28 cellular contexts compared by ENCODE assay signal in the genomic region with DNA sequence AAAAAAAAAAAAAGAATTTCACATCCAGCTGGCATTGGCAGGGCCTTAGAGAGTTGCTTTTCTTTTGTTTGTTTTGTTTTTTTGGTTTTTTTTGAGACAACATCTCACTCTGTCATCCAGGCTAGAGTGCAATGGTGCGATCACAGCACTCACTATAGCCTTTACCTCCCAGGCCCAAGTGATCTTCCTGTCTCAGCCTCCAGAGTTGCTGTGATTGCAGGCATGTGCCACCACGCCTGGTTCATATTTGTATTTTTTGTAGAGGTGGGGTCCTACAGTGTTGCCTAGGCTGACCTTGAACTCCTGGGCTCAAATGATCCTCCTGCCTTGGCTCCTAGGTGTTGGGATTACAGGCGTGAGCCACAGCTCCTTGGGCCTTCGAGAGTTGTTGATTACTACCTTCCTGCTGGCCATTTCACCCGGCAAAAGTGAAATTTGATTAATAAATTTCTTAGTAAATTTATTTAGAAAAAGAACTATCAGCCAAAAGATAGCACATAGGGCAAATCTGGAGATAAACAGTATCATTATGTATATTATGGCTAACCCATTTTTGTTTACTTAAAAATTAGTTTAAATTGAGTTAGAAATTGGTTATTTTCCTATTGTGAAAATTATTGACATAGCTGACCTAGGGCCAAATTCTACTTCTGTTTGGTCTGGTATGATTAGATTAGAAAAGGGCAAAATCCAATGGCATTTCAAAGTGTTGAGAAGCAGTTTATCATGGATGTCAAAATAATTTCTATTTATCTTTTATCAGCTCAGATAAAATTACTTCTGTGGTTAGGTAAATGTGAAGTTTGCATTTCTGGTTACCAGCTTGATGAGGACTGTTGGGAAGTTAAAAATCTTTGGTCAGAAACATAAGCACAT. TPM values are rescaled to one million over a fixed set of nuclear protein-coding genes. Genes with fewer than 3 reads are reported as not detected.
"Had no signal": no experiment of that assay in that cellular context is flagged by ENCODE, and none has a peak within 500 bp of the region (broad histone marks: within the 10 kb centered on the region; RNA-seq: fewer than 3 reads in every experiment).

No MANE protein-coding gene starts in this region.

- DNase-seq: colonic mucosa; effector CD8-positive, alpha-beta T cell; endodermal cell; foreskin keratinocyte; heart left ventricle; hippocampal formation; left cardiac atrium; left ventricle myocardium inferior; lower lobe of right lung; natural killer cell; sigmoid colon; stimulated activated CD4-positive, alpha-beta T cell treated with anti-CD3 and anti-CD28 coated beads, Interleukin-15, amount 100 ng/mL, for 24 hours; stimulated activated CD4-positive, alpha-beta T cell treated with anti-CD3 and anti-CD28 coated beads, Interleukin-2, amount 100 ng/mL, for 48 hours; stimulated activated naive CD4-positive, alpha-beta T cell; stimulated activated naive CD8-positive, alpha-beta T cell treated with anti-CD3 and anti-CD28 coated beads, Interleukin-15, amount 100 ng/mL, for 72 hours; thyroid gland; trophoblast cell had no signal

- H2AFZ ChIP-seq: parathyroid adenoma had no signal

- ATAC-seq: esophagus mucosa; foreskin keratinocyte; gastroesophageal sphincter; heart left ventricle; left cardiac atrium; lower lobe of right lung; natural killer cell; stimulated activated naive CD8-positive, alpha-beta T cell treated with anti-CD3 and anti-CD28 coated beads, Interleukin-15, amount 100 ng/mL, for 72 hours had no signal

- H3K27ac Mint-ChIP-seq: dendritic cell treated with granulocyte-macrophage colony-stimulating factor and Interleukin-4, amounts not matched to agents 40 ng/mL and 50 ng/mL, for 4 days; endodermal cell; natural killer cell had no signal

- H3K4me3 ChIP-seq: colonic mucosa, gastroesophageal sphincter, heart left ventricle, left ventricle myocardium inferior, lower lobe of right lung, prostate gland, right atrium auricular region, sigmoid colon, thyroid gland, vagina had no signal

- H3K4me3 Mint-ChIP-seq: dendritic cell treated with granulocyte-macrophage colony-stimulating factor and Interleukin-4, amounts not matched to agents 40 ng/mL and 50 ng/mL, for 4 days; endodermal cell; natural killer cell; stimulated activated naive CD8-positive, alpha-beta T cell treated with anti-CD3 and anti-CD28 coated beads, Interleukin-15, amount 100 ng/mL, for 72 hours had no signal

- H3K27ac ChIP-seq: colonic mucosa, epithelial cell of prostate, foreskin keratinocyte, gastroesophageal sphincter, heart left ventricle, left ventricle myocardium inferior, lower lobe of right lung, parathyroid adenoma, prostate gland, right atrium auricular region, sigmoid colon, vagina had no signal

- H3K9me3 Mint-ChIP-seq: dendritic cell treated with granulocyte-macrophage colony-stimulating factor and Interleukin-4, amounts not matched to agents 40 ng/mL and 50 ng/mL, for 4 days; endodermal cell; natural killer cell; stimulated activated naive CD8-positive, alpha-beta T cell treated with anti-CD3 and anti-CD28 coated beads, Interleukin-15, amount 100 ng/mL, for 72 hours had no signal

- H3K27me3 Mint-ChIP-seq: dendritic cell treated with granulocyte-macrophage colony-stimulating factor and Interleukin-4, amounts not matched to agents 40 ng/mL and 50 ng/mL, for 4 days; stimulated activated naive CD8-positive, alpha-beta T cell treated with anti-CD3 and anti-CD28 coated beads, Interleukin-15, amount 100 ng/mL, for 72 hours had no signal

- H3K27me3 ChIP-seq: colonic mucosa, foreskin keratinocyte, gastroesophageal sphincter, heart left ventricle, right atrium auricular region, sigmoid colon, thyroid gland, vagina had no signal

- H3K4me1 Mint-ChIP-seq: endodermal cell; natural killer cell; stimulated activated naive CD8-positive, alpha-beta T cell treated with anti-CD3 and anti-CD28 coated beads, Interleukin-15, amount 100 ng/mL, for 72 hours had no signal

- H3K79me2 ChIP-seq: parathyroid adenoma had no signal

- H3K9me3 ChIP-seq: colonic mucosa, gastroesophageal sphincter, heart left ventricle, left ventricle myocardium inferior, lower lobe of right lung, prostate gland, right atrium auricular region, sigmoid colon, thyroid gland, vagina had no signal

- H3K4me1 ChIP-seq: colonic mucosa, foreskin keratinocyte, gastroesophageal sphincter, left ventricle myocardium inferior, lower lobe of right lung, parathyroid adenoma, prostate gland, right atrium auricular region, sigmoid colon, vagina had no signal

- H3K9ac ChIP-seq: parathyroid adenoma had no signal

- FAIRE-seq: islet of Langerhans had no signal

RNA-seq across cellular contexts. Expression of a gene that starts 53.6 kb away (rescaled TPM):
- total RNA-seq: mononuclear cell, omental fat pad, vagina had no signal
